In genomic region chr9:107342762-107343161, GRCh38 we compare ENCODE assay signal across 22 cellular contexts. TPM values are rescaled to one million over a fixed set of nuclear protein-coding genes. Genes with fewer than 3 reads are reported as not detected.
A peak's percentile ranks its signal among the peaks of the same experiment; 100 is the strongest.
DNase-seq lines count a peak whose midpoint lies in the region; ATAC-seq, FAIRE-seq and TF ChIP-seq lines count a peak whose summit lies in the region.
"Had no signal": no experiment of that assay in that cellular context is flagged by ENCODE, and none has a peak within 500 bp of the region (broad histone marks: within the 10 kb centered on the region; RNA-seq: fewer than 3 reads in every experiment).

No MANE protein-coding gene starts in this region.

- no peaks in the 10 kb centered on the region for H3K9me3 Mint-ChIP-seq in activated CD8-positive, alpha-beta T cell treated with anti-CD3 and anti-CD28 coated beads, Interleukin-2, amount 10 ng/mL, durations not matched to agents 7 days and 5 days (ENCODE audit: insufficient read depth)
- no peaks in the 10 kb centered on the region for H3K9me3 Mint-ChIP-seq in activated CD8-positive, alpha-beta T cell treated with anti-CD3 and anti-CD28 coated beads for 36 hours
- H3K9me3 Mint-ChIP-seq in mesothelial cell of epicardium (no peaks in the 10 kb centered on the region), progenitor cell of endocrine pancreas (ENCODE audit: low read depth) (no peaks in the 10 kb centered on the region)
- H3K9me3 Mint-ChIP-seq: CD4-positive, alpha-beta T cell; HFFc6 had no signal

- TF ChIP-seq EP300 in tibial nerve (IDR thresholded peaks at IDR 0.05): no peak

- peaks cover 12% of the 10 kb centered on the region for H3K4me1 Mint-ChIP-seq in activated CD8-positive, alpha-beta T cell treated with anti-CD3 and anti-CD28 coated beads, Interleukin-2, amount 10 ng/mL, durations not matched to agents 7 days and 5 days (ENCODE audit: low read depth)
- H3K4me1 Mint-ChIP-seq in activated CD8-positive, alpha-beta T cell treated with anti-CD3 and anti-CD28 coated beads for 36 hours (ENCODE audit: low read depth): peaks cover 15% of the 10 kb centered on the region
- peaks cover 7% of the 10 kb centered on the region for H3K4me1 Mint-ChIP-seq in mesothelial cell of epicardium
- peaks cover 7% of the 10 kb centered on the region for H3K4me1 Mint-ChIP-seq in progenitor cell of endocrine pancreas (ENCODE audit: low read depth)

- H3K4me3 Mint-ChIP-seq in activated CD8-positive, alpha-beta T cell treated with anti-CD3 and anti-CD28 coated beads, Interleukin-2, amount 10 ng/mL, durations not matched to agents 7 days and 5 days: no peak overlapping the region
- H3K4me3 Mint-ChIP-seq in activated CD8-positive, alpha-beta T cell treated with anti-CD3 and anti-CD28 coated beads for 36 hours: no peak overlapping the region
- H3K4me3 Mint-ChIP-seq in mesothelial cell of epicardium: no peak overlapping the region
- H3K4me3 Mint-ChIP-seq in progenitor cell of endocrine pancreas (ENCODE audit: low read depth): no peak overlapping the region
- H3K4me3 Mint-ChIP-seq: CD4-positive, alpha-beta T cell; HFFc6 had no signal

- intact Hi-C loops in activated CD8-positive, alpha-beta T cell treated with anti-CD3 and anti-CD28 coated beads for 36 hours (cut with micrococcal nuclease): no loop called here
- intact Hi-C loops in heart left ventricle (cut with DNase I): loop anchor here in 6 of 10 donors (2.0 to 10.0 kb wide), 6 partner anchors 60 to 188 kb away; partner anchors contain the start of gene RAD23B (in 1 of the 6)

- H3K27ac ChIP-seq in small intestine (ENCODE audit: low read depth in 1 of 2, low read length in 1 of 2): no peak overlapping the region
- H3K27ac ChIP-seq in heart left ventricle: no peak overlapping the region
- H3K27ac ChIP-seq in tibial nerve: no peak overlapping the region
- H3K27ac ChIP-seq: 22Rv1, A549, C4-2B had no signal

- H3K36me3 ChIP-seq in small intestine (ENCODE audit: control insufficient read depth in 2 of 2, insufficient read depth in 2 of 2, low read length in 2 of 2) (no peaks in the 10 kb centered on the region), heart left ventricle (peaks cover 0 to 7% (median 0%) of the 10 kb centered on the region in 9 donors), tibial nerve (no peaks in the 10 kb centered on the region)

- H3K4me1 ChIP-seq in small intestine (ENCODE audit: control insufficient read depth in 2 of 2, insufficient read depth in 1 of 2, low read depth in 1 of 2, low read length in 1 of 2): no peaks in the 10 kb centered on the region
- H3K4me1 ChIP-seq in heart left ventricle: peaks cover 0 to 27% (median 13%) of the 10 kb centered on the region in 12 donors
- peaks cover 0 to 18% (median 0%) of the 10 kb centered on the region in 4 donors for H3K4me1 ChIP-seq in tibial nerve
- H3K4me1 ChIP-seq: A549 had no signal

- 85 to 93% (median 92%) methylated on average over 4 of the region's 4 CpGs for WGBS in small intestine, 3 donors
- 87 to 91% (median 88%) methylated on average over 4 of the region's 4 CpGs for WGBS in heart left ventricle, 4 donors
- 86 to 93% methylated on average over 4 of the region's 4 CpGs for WGBS in tibial nerve, 2 donors

- TF ChIP-seq CTCF in activated CD8-positive, alpha-beta T cell treated with anti-CD3 and anti-CD28 coated beads for 36 hours (IDR thresholded peaks at IDR 0.05): no peak
- TF ChIP-seq CTCF in mesothelial cell of epicardium (IDR thresholded peaks at IDR 0.05; ENCODE audit: unreplicated experiment) (no peak), progenitor cell of endocrine pancreas (IDR thresholded peaks at IDR 0.05; ENCODE audit: unreplicated experiment) (no peak), heart left ventricle (IDR thresholded peaks at IDR 0.05) (no peak), tibial nerve (IDR thresholded peaks at IDR 0.05) (no peak)

- H3K9me3 ChIP-seq in small intestine (ENCODE audit: control insufficient read depth, low read depth) (no peaks in the 10 kb centered on the region), heart left ventricle (no peaks in the 10 kb centered on the region), tibial nerve (no peaks in the 10 kb centered on the region)
- H3K9me3 ChIP-seq: A549 had no signal

- peaks cover 7% of the 10 kb centered on the region for H3K36me3 Mint-ChIP-seq in activated CD8-positive, alpha-beta T cell treated with anti-CD3 and anti-CD28 coated beads, Interleukin-2, amount 10 ng/mL, durations not matched to agents 7 days and 5 days (ENCODE audit: low read depth)
- H3K36me3 Mint-ChIP-seq in activated CD8-positive, alpha-beta T cell treated with anti-CD3 and anti-CD28 coated beads for 36 hours (ENCODE audit: low read depth): peaks cover 6% of the 10 kb centered on the region
- H3K36me3 Mint-ChIP-seq in mesothelial cell of epicardium (peaks cover 9% of the 10 kb centered on the region), progenitor cell of endocrine pancreas (ENCODE audit: insufficient read depth) (peaks cover 7% of the 10 kb centered on the region)

- H3K4me3 ChIP-seq in small intestine (ENCODE audit: low read depth in 1 of 2, low read length in 2 of 2): no peak overlapping the region
- H3K4me3 ChIP-seq in heart left ventricle: no peak overlapping the region
- H3K4me3 ChIP-seq in tibial nerve: no peak overlapping the region
- H3K4me3 ChIP-seq: A549, GM12878 had no signal

- no peak for FAIRE-seq in small intestine (lab: Jason Lieb, UNC)
- FAIRE-seq: A549, GM12878, HTR-8/SVneo had no signal

- no peaks in the 10 kb centered on the region for H3K27me3 ChIP-seq in small intestine (ENCODE audit: control insufficient read depth in 2 of 2, insufficient read depth in 2 of 2, low read length in 2 of 2)
- H3K27me3 ChIP-seq in heart left ventricle: no peaks in the 10 kb centered on the region
- H3K27me3 ChIP-seq in tibial nerve: no peaks in the 10 kb centered on the region

- ATAC-seq in activated CD8-positive, alpha-beta T cell treated with anti-CD3 and anti-CD28 coated beads, Interleukin-2, amount 10 ng/mL, durations not matched to agents 7 days and 5 days: no peak
- no peak for ATAC-seq in activated CD8-positive, alpha-beta T cell treated with anti-CD3 and anti-CD28 coated beads for 36 hours
- no peak for ATAC-seq in heart left ventricle
- ATAC-seq: A549, GM12878, HCT116 had no signal

- peak; percentile 3 for DNase-seq in activated CD8-positive, alpha-beta T cell treated with anti-CD3 and anti-CD28 coated beads, Interleukin-2, amount 10 ng/mL, durations not matched to agents 7 days and 5 days
- DNase-seq in activated CD8-positive, alpha-beta T cell treated with anti-CD3 and anti-CD28 coated beads for 36 hours: no peak
- no peak for DNase-seq in mesothelial cell of epicardium (ENCODE audit: low spot score in 2 of 2, unreplicated experiment in 2 of 2)
- no peak for DNase-seq in progenitor cell of endocrine pancreas (ENCODE audit: low spot score, unreplicated experiment)
- no peak for DNase-seq in small intestine
- no peak for DNase-seq in heart left ventricle
- DNase-seq in tibial nerve (ENCODE audit: low spot score in 2 of 2): no peak
- DNase-seq: AML-193; CD4-positive, alpha-beta T cell; DMS 273 treated with DMSO at 0.1 percent for 48 hours; DMS53; DND-41; EL; GOT3; H7; HFFc6 had no signal

- TF ChIP-seq POLR2A in heart left ventricle (IDR thresholded peaks at IDR 0.05): no peak
- no peak for TF ChIP-seq POLR2A in tibial nerve (IDR thresholded peaks at IDR 0.05)

- H3K27me3 Mint-ChIP-seq in activated CD8-positive, alpha-beta T cell treated with anti-CD3 and anti-CD28 coated beads, Interleukin-2, amount 10 ng/mL, durations not matched to agents 7 days and 5 days (ENCODE audit: low read depth): no peaks in the 10 kb centered on the region
- no peaks in the 10 kb centered on the region for H3K27me3 Mint-ChIP-seq in activated CD8-positive, alpha-beta T cell treated with anti-CD3 and anti-CD28 coated beads for 36 hours
- H3K27me3 Mint-ChIP-seq in mesothelial cell of epicardium (ENCODE audit: low read depth) (no peaks in the 10 kb centered on the region), progenitor cell of endocrine pancreas (no peaks in the 10 kb centered on the region)

- POLR2A ChIA-PET in activated CD8-positive, alpha-beta T cell treated with anti-CD3 and anti-CD28 coated beads, Interleukin-2, amount 10 ng/mL, durations not matched to agents 7 days and 5 days (lab: Charles Lee): interaction anchor here (1.5 kb wide), 1 partner anchor 59 kb away, joined by 10 read pairs; the partner anchor contains the start of gene RAD23B
- POLR2A ChIA-PET in activated CD8-positive, alpha-beta T cell treated with anti-CD3 and anti-CD28 coated beads for 36 hours (lab: Charles Lee): interaction anchor here (1.4 kb wide), 1 partner anchor 57 kb away, joined by 3 read pairs; no protein-coding TSS in a partner anchor

- CTCF ChIA-PET in activated CD8-positive, alpha-beta T cell treated with anti-CD3 and anti-CD28 coated beads, Interleukin-2, amount 10 ng/mL, durations not matched to agents 7 days and 5 days (lab: Charles Lee): interaction anchor here (0.9 to 3.5 kb wide), 5 partner anchors 19 to 170 kb away, joined by 3 to 26 read pairs (median 11); partner anchors contain the start of gene RAD23B
- CTCF ChIA-PET in activated CD8-positive, alpha-beta T cell treated with anti-CD3 and anti-CD28 coated beads for 36 hours (lab: Charles Lee): interaction anchor here (2.5 to 3.1 kb wide), 5 partner anchors 14 to 205 kb away, joined by 15 to 32 read pairs (median 29); no protein-coding TSS in a partner anchor

- no peak overlapping the region for H3K27ac Mint-ChIP-seq in activated CD8-positive, alpha-beta T cell treated with anti-CD3 and anti-CD28 coated beads, Interleukin-2, amount 10 ng/mL, durations not matched to agents 7 days and 5 days
- H3K27ac Mint-ChIP-seq in activated CD8-positive, alpha-beta T cell treated with anti-CD3 and anti-CD28 coated beads for 36 hours: no peak overlapping the region
- peak overlapping the region; percentile 5 for H3K27ac Mint-ChIP-seq in mesothelial cell of epicardium
- peak overlapping the region; percentile 8 for H3K27ac Mint-ChIP-seq in progenitor cell of endocrine pancreas
- H3K27ac Mint-ChIP-seq: CD4-positive, alpha-beta T cell; HFFc6 had no signal

RNA-seq across cellular contexts. Expression of gene RAD23B, which starts 59.7 kb away (rescaled TPM):
- total RNA-seq in activated CD8-positive, alpha-beta T cell treated with anti-CD3 and anti-CD28 coated beads, Interleukin-2, amount 10 ng/mL, durations not matched to agents 7 days and 5 days: 100 to 1,000 TPM; 104 to 106 TPM
- total RNA-seq in activated CD8-positive, alpha-beta T cell treated with anti-CD3 and anti-CD28 coated beads for 36 hours: 100 to 1,000 TPM; 115 to 117 TPM
- total RNA-seq in mesothelial cell of epicardium (97.5 to 105 TPM (median 101 TPM) in 3 replicates), progenitor cell of endocrine pancreas (153 and 171 TPM in 2 replicates), heart left ventricle (100 to 1,000 TPM in 6 of 9 donors, 10 to 100 TPM in 3; 84.4 to 144 (median 105) TPM), tibial nerve (10 to 100 TPM; 87.3 to 98.6 (median 93.1) TPM)
- polyA plus RNA-seq in small intestine (10 to 100 TPM; 49.4 to 62.8 (median 50.8) TPM), heart left ventricle (100 to 1,000 TPM in 1 of 2 donors, 10 to 100 TPM in 1; 39.8 to 111 TPM)

Comparison
In these comparisons a context has a peak if more than half of its experiments do, and no peak if none do; other contexts are left out.
1. H3K27ac Mint-ChIP-seq: peak in mesothelial cell of epicardium (single experiment) and progenitor cell of endocrine pancreas (single experiment); none in activated CD8-positive, alpha-beta T cell treated with anti-CD3 and anti-CD28 coated beads, Interleukin-2, amount 10 ng/mL, durations not matched to agents 7 days and 5 days (single experiment) and activated CD8-positive, alpha-beta T cell treated with anti-CD3 and anti-CD28 coated beads for 36 hours (single experiment).